20 cellular contexts compared by ENCODE assay signal in the genomic region with DNA sequence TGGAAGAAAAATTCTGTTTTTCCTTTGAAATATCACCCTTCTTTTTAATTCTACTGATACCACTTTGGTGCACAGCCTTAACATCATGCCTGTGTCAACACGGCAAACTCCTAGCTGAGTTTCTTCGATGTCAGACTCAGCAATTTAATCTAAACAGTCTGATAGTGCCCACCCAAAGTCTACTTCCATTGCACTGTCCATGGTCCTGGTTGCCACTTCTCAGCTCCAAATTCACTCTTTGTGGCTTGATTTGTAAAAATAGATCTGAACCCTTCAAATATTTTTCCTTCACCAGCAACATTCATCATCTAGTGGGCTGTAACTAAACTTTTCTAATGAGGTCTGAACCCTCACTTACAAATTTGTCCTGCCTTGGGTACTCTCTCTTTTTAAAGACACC.
"Had no signal": no experiment of that assay in that cellular context is flagged by ENCODE, and none has a peak within 500 bp of the region (broad histone marks: within the 10 kb centered on the region; RNA-seq: fewer than 3 reads in every experiment).

No MANE protein-coding gene starts in this region.

- ATAC-seq: activated CD4-positive, alpha-beta T cell treated with anti-CD3 and anti-CD28 coated beads for 36 hours; heart right ventricle; left cardiac atrium; lower lobe of right lung; naive thymus-derived CD8-positive, alpha-beta T cell had no signal

- H3K9me3 ChIP-seq: adrenal gland, breast epithelium, heart right ventricle, lower lobe of right lung, prostate gland, tibial artery had no signal

- DNase-seq: activated B cell treated with CpG ODN at 0.5 μM for 24 hours; activated CD4-positive, alpha-beta T cell treated with anti-CD3 and anti-CD28 coated beads for 36 hours; activated CD4-positive, alpha-beta T cell treated with anti-CD3 and anti-CD28 coated beads, Interleukin-2, amount 50 U/mL, for 4 hours; activated CD8-positive, alpha-beta memory T cell treated with anti-CD3 and anti-CD28 coated beads for 24 hours; activated CD8-positive, alpha-beta memory T cell treated with anti-CD3 and anti-CD28 coated beads, Interleukin-2, amount 50 U/mL, for 4 hours; activated naive CD4-positive, alpha-beta T cell; activated T-cell treated with anti-CD3 and anti-CD28 coated beads, Interleukin-2, amount 50 U/mL, for 24 hours; adrenal gland; cortex of kidney; heart right ventricle; islet precursor cell; left cardiac atrium; lower lobe of right lung; naive thymus-derived CD8-positive, alpha-beta T cell; stimulated activated CD4-positive, alpha-beta T cell treated with anti-CD3 and anti-CD28 coated beads, Interleukin-1b, Interleukin-23, amount 100 ng/mL, for 48 hours; T1000; tibial artery had no signal

- H3K4me3 ChIP-seq: adrenal gland, breast epithelium, heart right ventricle, lower lobe of right lung, prostate gland, tibial artery had no signal

- H3K36me3 ChIP-seq: adrenal gland, breast epithelium, heart right ventricle, lower lobe of right lung, prostate gland, tibial artery had no signal

- H3K27me3 ChIP-seq: adrenal gland, breast epithelium, heart right ventricle, tibial artery had no signal

- H3K4me1 ChIP-seq: breast epithelium, lower lobe of right lung, prostate gland had no signal

- FAIRE-seq: urothelium cell line had no signal

- H3K27ac ChIP-seq: adrenal gland, breast epithelium, heart right ventricle, lower lobe of right lung, prostate gland, tibial artery had no signal
